8 cellular contexts compared by ENCODE assay signal in the genomic region with DNA sequence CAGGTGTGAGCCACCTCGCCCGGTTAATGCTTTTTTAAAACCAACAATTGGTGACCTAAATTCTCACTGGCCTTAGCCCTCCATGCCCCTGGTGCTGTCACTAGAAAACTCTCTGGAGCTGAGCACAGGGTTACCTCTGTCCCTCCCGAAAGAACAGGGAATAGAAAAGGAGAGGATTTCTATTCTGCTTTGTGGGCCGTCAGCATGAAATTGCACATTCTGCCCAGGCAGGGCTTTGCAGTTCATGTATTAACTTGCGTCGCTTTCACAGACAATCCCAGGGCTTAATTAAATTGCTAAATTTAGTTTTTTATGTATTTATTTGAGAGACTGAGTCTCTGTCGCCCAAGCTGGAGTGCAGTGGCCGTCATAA. TPM values are rescaled to one million over a fixed set of nuclear protein-coding genes. Genes with fewer than 3 reads are reported as not detected.
DNase-seq lines count a peak whose midpoint lies in the region; ATAC-seq and TF ChIP-seq lines count a peak whose summit lies in the region.

No MANE protein-coding gene starts in this region.

- peak overlapping the region; percentile 96 for H2AFZ ChIP-seq in PC-9

- no peak for DNase-seq in PC-9
- DNase-seq in epithelial cell of prostate (ENCODE audit: low read depth, low spot score): no peak
- DNase-seq in omental fat pad (ENCODE audit: low spot score): no peak
- no peak for DNase-seq in glomerular visceral epithelial cell (ENCODE audit: extremely low spot score)
- no peak for DNase-seq in NCI-H748 (lab: John Stamatoyannopoulos, UW; ENCODE audit: unreplicated experiment)
- no peak for DNase-seq in activated CD4-positive, alpha-beta T cell treated with anti-CD3 and anti-CD28 coated beads, Interleukin-2, amount 50 U/mL, for 48 hours

- H3K9me2 ChIP-seq in PC-9 (ENCODE audit: insufficient read depth): no peaks in the 10 kb centered on the region

- peak; percentile 11 for ATAC-seq in GM21723 (IDR thresholded peaks at IDR 0.05; ENCODE audit: unreplicated experiment)
- peak; percentile 15 for ATAC-seq in omental fat pad (ENCODE audit: low FRiP score)
- ATAC-seq in GM18520 (IDR thresholded peaks at IDR 0.05; ENCODE audit: unreplicated experiment): no peak

- peaks cover 45% of the 10 kb centered on the region; the same call in 1 of the 2 replicates for H3K9me3 ChIP-seq in PC-9 (ENCODE audit: insufficient read depth, low read depth)

- H3K4me3 ChIP-seq in PC-9: peak overlapping the region; percentile 73

- CTCF ChIA-PET in PC-9 (lab: Charles Lee): no interaction called here

- H3K27me3 ChIP-seq in PC-9 (ENCODE audit: insufficient read depth, low read depth): no peaks in the 10 kb centered on the region

- TSS peak; percentile 77 for BruUV-seq in PC-9 (replicated peaks; lab: Mats Ljungman, UMichigan)

- peak overlapping the region; percentile 82 for H3K4me2 ChIP-seq in PC-9

- H3K4me1 ChIP-seq in PC-9 (replicated peaks; ENCODE audit: insufficient read depth): peaks cover 9% of the 10 kb centered on the region; the same call in 1 of the 2 replicates

- peaks cover 20% of the 10 kb centered on the region for H3F3A ChIP-seq in PC-9 (ENCODE audit: insufficient read depth, low read depth)

- POLR2A ChIA-PET in PC-9 (lab: Charles Lee; ENCODE audit: unreplicated experiment): interaction anchor here (0.5 kb wide), 1 partner anchor 1491 kb away, joined by 3 read pairs; no protein-coding TSS in a partner anchor

- H4K20me1 ChIP-seq in PC-9 (ENCODE audit: insufficient read depth): no peaks in the 10 kb centered on the region

- intact Hi-C loops in PC-9 (cut with micrococcal nuclease; ENCODE audit: unreplicated experiment): no loop called here

- peaks cover 25% of the 10 kb centered on the region for H3K36me3 ChIP-seq in PC-9 (ENCODE audit: low read depth)

- H3K79me2 ChIP-seq in PC-9 (ENCODE audit: low read depth): peaks cover 10% of the 10 kb centered on the region

- H3K27ac ChIP-seq in PC-9: no peak overlapping the region
- peak overlapping the region; percentile 9 for H3K27ac ChIP-seq in epithelial cell of prostate

- no peak for TF ChIP-seq CTCF in PC-9 (conservative IDR thresholded peaks at IDR 0.05)
- no peak for TF ChIP-seq CTCF in omental fat pad (IDR thresholded peaks at IDR 0.05)

RNA-seq across cellular contexts. Expression of a gene that starts 0.6 kb away (rescaled TPM):
- total RNA-seq in PC-9 (2021) (8.7 and 10.2 TPM in 2 replicates), omental fat pad (10 to 100 TPM in 1 of 4 donors, 1 to 10 TPM in 3; 4.9 to 12.9 (median 7.4) TPM)

RNA-seq across cellular contexts. Expression of a gene that starts 27.0 kb away (rescaled TPM):
- 18.3 and 18.8 TPM in 2 replicates for total RNA-seq in PC-9 (2021)
- total RNA-seq in omental fat pad: 10 to 100 TPM in 1 of 4 donors, 1 to 10 TPM in 3; 5.7 to 21.8 (median 8.3) TPM

RNA-seq across cellular contexts. Expression of a gene that starts 39.7 kb away (rescaled TPM):
- total RNA-seq in PC-9 (2021) (1.8 and 2.6 TPM in 2 replicates), omental fat pad (1 to 10 TPM in 3 of 4 donors, under 1 TPM in 1; 0.48 to 3.5 (median 1.4) TPM)
